ENCODE assay signal across 11 cellular contexts in the genomic region with DNA sequence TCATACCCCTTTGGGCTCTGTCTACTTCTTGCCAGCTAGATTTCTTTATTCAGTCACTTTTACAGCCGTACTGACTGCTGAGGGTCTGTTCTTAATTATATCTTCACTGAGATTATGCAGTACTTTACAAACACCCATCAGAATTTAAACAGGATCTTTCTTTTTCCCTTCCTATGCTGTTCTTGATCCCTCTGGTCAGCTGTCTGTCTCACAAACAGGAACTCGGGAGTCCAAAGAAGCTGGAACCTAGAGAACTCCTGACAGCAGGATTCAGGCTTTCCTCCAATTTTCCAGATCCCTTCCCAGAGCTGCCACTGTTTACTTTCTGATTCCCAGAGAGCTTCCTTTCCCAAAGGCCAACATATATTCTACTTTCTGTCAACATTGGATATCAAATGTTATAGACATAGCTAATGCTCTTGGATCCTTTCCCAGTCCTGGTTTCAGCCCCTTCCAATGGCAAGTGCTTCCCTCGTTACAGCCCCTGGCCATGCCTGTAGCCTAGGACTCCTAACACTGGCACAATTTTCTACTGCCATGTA. TPM values are rescaled to one million over a fixed set of nuclear protein-coding genes. Genes with fewer than 3 reads are reported as not detected.
DNase-seq lines count a peak whose midpoint lies in the region; ATAC-seq, FAIRE-seq and TF ChIP-seq lines count a peak whose summit lies in the region.
"Had no signal": no experiment of that assay in that cellular context is flagged by ENCODE, and none has a peak within 500 bp of the region (broad histone marks: within the 10 kb centered on the region; RNA-seq: fewer than 3 reads in every experiment).

No MANE protein-coding gene starts in this region.

- POLR2A ChIA-PET in A549 (lab: Yijun Ruan, JAX) = no interaction called here

- peak in 1 of 2 experiments; percentile 14 for DNase-seq in A549 (ENCODE audit: low read depth in 1 of 2, low spot score in 1 of 2)
- DNase-seq in NCI-H146 treated with DMSO at 0.1 percent for 48 hours (lab: John Stamatoyannopoulos, UW; ENCODE audit: unreplicated experiment) = peak; percentile 66
- DNase-seq in mesenchymal stem cell = peak; percentile 64
- no peak for DNase-seq in activated CD8-positive, alpha-beta memory T cell treated with anti-CD3 and anti-CD28 coated beads, Interleukin-2, amount 50 U/mL, for 48 hours
- DNase-seq in HCEC 1CT = no peak
- no peak for DNase-seq in activated CD4-positive, CD25-positive, alpha-beta regulatory T cell (lab: John Stamatoyannopoulos, UW)
- DNase-seq: brain microvascular endothelial cell, NCI-H1436 treated with DMSO at 0.1 percent for 48 hours had no signal

- TF ChIP-seq POLR2A in A549 (IDR thresholded peaks at IDR 0.05; ENCODE audit: low read length) = no peak

- H3K27ac ChIP-seq in A549 (no peak overlapping the region), cingulate gyrus (ENCODE audit: low read depth, low read length) (peak overlapping the region; percentile 49), mesenchymal stem cell (ENCODE audit: low read length, poor library complexity, severe bottlenecking) (no peak overlapping the region)
- H3K27ac ChIP-seq: brain microvascular endothelial cell had no signal

- no peak overlapping the region for H3K23ac ChIP-seq in mesenchymal stem cell (ENCODE audit: low read length in 2 of 2)

- no peak overlapping the region for H4K91ac ChIP-seq in mesenchymal stem cell (ENCODE audit: low read length)

- CTCF ChIA-PET in A549 (lab: Yijun Ruan, JAX) = interaction anchor here (0.6 to 7.7 kb wide), 3 partner anchors 16 to 182 kb away, joined by 3 to 85 read pairs (median 4); no protein-coding TSS in a partner anchor

- H2BK5ac ChIP-seq in mesenchymal stem cell (ENCODE audit: low read depth, low read length, poor library complexity, severe bottlenecking) = no peak overlapping the region

- H2BK12ac ChIP-seq in mesenchymal stem cell (ENCODE audit: low read length in 2 of 2) = no peak overlapping the region

- H3K4me2 ChIP-seq in A549 (peak overlapping the region; percentile 6; the same call in 1 of the 3 replicates), mesenchymal stem cell (ENCODE audit: low read length, poor library complexity, severe bottlenecking) (no peak overlapping the region)

- H3K9me3 ChIP-seq in A549 (no peaks in the 10 kb centered on the region), mesenchymal stem cell (ENCODE audit: control insufficient read depth, low read length) (no peaks in the 10 kb centered on the region)

- H3K4me3 ChIP-seq in A549 (no peak overlapping the region), mesenchymal stem cell (ENCODE audit: insufficient read depth in 1 of 2, low read depth in 1 of 2, low read length in 2 of 2) (no peak overlapping the region)

- H3K18ac ChIP-seq in mesenchymal stem cell (ENCODE audit: low read depth in 1 of 2, low read length in 2 of 2) = no peak overlapping the region

- peaks cover 32% of the 10 kb centered on the region for H3K79me1 ChIP-seq in mesenchymal stem cell (replicated peaks; ENCODE audit: low read length, poor library complexity, severe bottlenecking)

- no peaks in the 10 kb centered on the region for H3K27me3 ChIP-seq in mesenchymal stem cell (ENCODE audit: control insufficient read depth in 1 of 2, insufficient read depth in 1 of 2, low read length in 2 of 2)
- H3K27me3 ChIP-seq: brain microvascular endothelial cell had no signal

- no peak overlapping the region for H2AFZ ChIP-seq in mesenchymal stem cell (ENCODE audit: low read depth, low read length)

- H3K9ac ChIP-seq in mesenchymal stem cell (ENCODE audit: low read length) = peak overlapping the region; percentile 21

- no peak overlapping the region for H2BK120ac ChIP-seq in mesenchymal stem cell (ENCODE audit: low read depth, low read length)

- WGBS in A549 (ENCODE audit: missing lambda C conversion rate) = 55% methylated on average over 3 of the region's 3 CpGs
- WGBS in mesenchymal stem cell = 52% methylated on average over 3 of the region's 3 CpGs

- no peak for TF ChIP-seq EP300 in A549 (IDR thresholded peaks at IDR 0.05)

- no peak overlapping the region for H3K14ac ChIP-seq in mesenchymal stem cell (ENCODE audit: low read length in 2 of 2)

- H3K4ac ChIP-seq in mesenchymal stem cell (ENCODE audit: low read depth in 1 of 2, low read length in 2 of 2) = no peak overlapping the region

- H4K8ac ChIP-seq in mesenchymal stem cell (ENCODE audit: low read length) = no peak overlapping the region

- no peak for TF ChIP-seq RAD21 in A549 (conservative IDR thresholded peaks at IDR 0.05 in 1 of 2, IDR thresholded peaks at IDR 0.05 in 1 of 2)

- no peak for TF ChIP-seq CTCF in A549 (IDR thresholded peaks at IDR 0.05)

- no peak overlapping the region for H2AK5ac ChIP-seq in mesenchymal stem cell (ENCODE audit: low read length, severe bottlenecking)

- FAIRE-seq in A549 (lab: Jason Lieb, UNC) = no peak
- FAIRE-seq: TTC549 had no signal

- ATAC-seq in A549 (no peak; a peak in 3 of 6 replicates), GM18861 (IDR thresholded peaks at IDR 0.05; ENCODE audit: unreplicated experiment) (no peak)

- peaks cover 7% of the 10 kb centered on the region; the same call in 2 of the 3 replicates for H3K4me1 ChIP-seq in A549
- H3K4me1 ChIP-seq in mesenchymal stem cell (ENCODE audit: control insufficient read depth, insufficient read depth, low read depth, low read length) = no peaks in the 10 kb centered on the region

- H3K36me3 ChIP-seq in mesenchymal stem cell (ENCODE audit: control insufficient read depth in 1 of 2, insufficient read depth in 2 of 2, low read depth in 1 of 2, low read length in 2 of 2) = peaks cover 22 to 85% of the 10 kb centered on the region in 2 experiments

- H2BK15ac ChIP-seq in mesenchymal stem cell (ENCODE audit: low read depth, poor library complexity, severe bottlenecking) = no peak overlapping the region

TF ChIP-seq in A549, 52 proteins besides CTCF, POLR2A, EP300 and RAD21:
- TF ChIP-seq ZC3H11A (IDR thresholded peaks at IDR 0.05) (no peak), EHMT2 (IDR thresholded peaks at IDR 0.05; ENCODE audit: low read depth) (no peak), BHLHE40 (IDR thresholded peaks at IDR 0.05; ENCODE audit: low read depth, low read length) (no peak), MYC (IDR thresholded peaks at IDR 0.05; ENCODE audit: borderline replicate concordance, low read length) (no peak), CHD2 (IDR thresholded peaks at IDR 0.05; ENCODE audit: low read length, partially characterized antibody) (no peak), CBX8 (IDR thresholded peaks at IDR 0.05) (no peak), SMC3 (IDR thresholded peaks at IDR 0.05) (no peak), JUNB (IDR thresholded peaks at IDR 0.05) (no peak), RCOR1 (IDR thresholded peaks at IDR 0.05; ENCODE audit: low read depth, low read length) (no peak), TFCP2L1 (CRISPR knock-in tag; IDR thresholded peaks at IDR 0.05) (no peak), KDM1A (IDR thresholded peaks at IDR 0.05; ENCODE audit: low read depth) (no peak), TP53 (CRISPR knock-in tag; IDR thresholded peaks at IDR 0.05) (no peak), HDAC2 (IDR thresholded peaks at IDR 0.05) (no peak), SREBF2 (IDR thresholded peaks at IDR 0.05) (no peak)
- TF ChIP-seq, protein P1, sequence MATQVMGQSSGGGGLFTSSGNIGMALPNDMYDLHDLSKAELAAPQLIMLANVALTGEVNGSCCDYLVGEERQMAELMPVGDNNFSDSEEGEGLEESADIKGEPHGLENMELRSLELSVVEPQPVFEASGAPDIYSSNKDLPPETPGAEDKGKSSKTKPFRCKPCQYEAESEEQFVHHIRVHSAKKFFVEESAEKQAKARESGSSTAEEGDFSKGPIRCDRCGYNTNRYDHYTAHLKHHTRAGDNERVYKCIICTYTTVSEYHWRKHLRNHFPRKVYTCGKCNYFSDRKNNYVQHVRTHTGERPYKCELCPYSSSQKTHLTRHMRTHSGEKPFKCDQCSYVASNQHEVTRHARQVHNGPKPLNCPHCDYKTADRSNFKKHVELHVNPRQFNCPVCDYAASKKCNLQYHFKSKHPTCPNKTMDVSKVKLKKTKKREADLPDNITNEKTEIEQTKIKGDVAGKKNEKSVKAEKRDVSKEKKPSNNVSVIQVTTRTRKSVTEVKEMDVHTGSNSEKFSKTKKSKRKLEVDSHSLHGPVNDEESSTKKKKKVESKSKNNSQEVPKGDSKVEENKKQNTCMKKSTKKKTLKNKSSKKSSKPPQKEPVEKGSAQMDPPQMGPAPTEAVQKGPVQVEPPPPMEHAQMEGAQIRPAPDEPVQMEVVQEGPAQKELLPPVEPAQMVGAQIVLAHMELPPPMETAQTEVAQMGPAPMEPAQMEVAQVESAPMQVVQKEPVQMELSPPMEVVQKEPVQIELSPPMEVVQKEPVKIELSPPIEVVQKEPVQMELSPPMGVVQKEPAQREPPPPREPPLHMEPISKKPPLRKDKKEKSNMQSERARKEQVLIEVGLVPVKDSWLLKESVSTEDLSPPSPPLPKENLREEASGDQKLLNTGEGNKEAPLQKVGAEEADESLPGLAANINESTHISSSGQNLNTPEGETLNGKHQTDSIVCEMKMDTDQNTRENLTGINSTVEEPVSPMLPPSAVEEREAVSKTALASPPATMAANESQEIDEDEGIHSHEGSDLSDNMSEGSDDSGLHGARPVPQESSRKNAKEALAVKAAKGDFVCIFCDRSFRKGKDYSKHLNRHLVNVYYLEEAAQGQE (IDR thresholded peaks at IDR 0.05) = no peak
- TF ChIP-seq, protein P2, sequence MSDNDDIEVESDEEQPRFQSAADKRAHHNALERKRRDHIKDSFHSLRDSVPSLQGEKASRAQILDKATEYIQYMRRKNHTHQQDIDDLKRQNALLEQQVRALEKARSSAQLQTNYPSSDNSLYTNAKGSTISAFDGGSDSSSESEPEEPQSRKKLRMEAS (IDR thresholded peaks at IDR 0.05) = no peak

RNA-seq across cellular contexts. Expression of a gene that starts 59.5 kb away (rescaled TPM):
- 20.5 and 22.5 TPM in 2 replicates for polyA plus RNA-seq in A549 (2011; rRNA removed)
- 4.0 and 4.8 TPM in 2 replicates for polyA plus RNA-seq in A549 (2012; cell fraction: cytosol; rRNA removed)
- polyA plus RNA-seq in A549 (2012; cell fraction: nucleus; rRNA removed) = 6.8 and 8.3 TPM in 2 replicates
- 8.3 to 8.7 TPM (median 8.5 TPM) in 3 replicates for polyA plus RNA-seq in A549 (2017; fragmentation: RNase III; extraction: RNeasy Plus Mini Kit Qiagen cat#74134 plus additional on column Dnase treatment)
- polyA minus RNA-seq in A549 (2011; rRNA and poly(A)+ RNA removed) = 32.3 and 40.3 TPM in 2 replicates
- polyA plus RNA-seq in mesenchymal stem cell (2013, experiment 1 of 2) = 58.0 TPM
- polyA plus RNA-seq in mesenchymal stem cell (2013, experiment 2 of 2) = 58.7 TPM

Comparison
In these comparisons a context has a peak if more than half of its experiments do, and no peak if none do; other contexts are left out.
1. DNase-seq: peak in NCI-H146 treated with DMSO at 0.1 percent for 48 hours (single experiment) and mesenchymal stem cell (single experiment); none in activated CD8-positive, alpha-beta memory T cell treated with anti-CD3 and anti-CD28 coated beads, Interleukin-2, amount 50 U/mL, for 48 hours (single experiment), HCEC 1CT (single experiment) and activated CD4-positive, CD25-positive, alpha-beta regulatory T cell (0 of 4).